ENCODE assay signal across 1 cellular context in genomic region chr20:45487231-45487635, GRCh38.
TF ChIP-seq lines count a peak whose summit lies in the region.

No MANE protein-coding gene starts in this region.

TF ChIP-seq in H1, 55 proteins besides CTCF, POLR2A, EP300 and RAD21:
- TF ChIP-seq TCF12 (IDR thresholded peaks at IDR 0.05; ENCODE audit: low read depth, low read length), result peak; percentile 83; the same call in 1 of the 2 replicates
- TF ChIP-seq SIRT6 (IDR thresholded peaks at IDR 0.05; ENCODE audit: low read length), result no peak
